ENCODE assay signal across 6 cellular contexts in genomic region chr5:181203842-181204560, GRCh38. TPM values are rescaled to one million over a fixed set of nuclear protein-coding genes. Genes with fewer than 3 reads are reported as not detected.
DNase-seq lines count a peak whose midpoint lies in the region; ATAC-seq and TF ChIP-seq lines count a peak whose summit lies in the region.

No MANE protein-coding gene starts in this region.

- H3K79me2 ChIP-seq in HCT116 (ENCODE audit: insufficient read depth, low read length) (no peaks in the 10 kb centered on the region; the same call in 1 of the 2 replicates), parathyroid adenoma (no peaks in the 10 kb centered on the region)

- H3K36me3 ChIP-seq in HCT116 (ENCODE audit: control insufficient read depth in 1 of 2, insufficient read depth in 2 of 2, low read length in 2 of 2): no peaks in the 10 kb centered on the region
- H3K36me3 ChIP-seq in parathyroid adenoma (ENCODE audit: control insufficient read depth, insufficient read depth, low read length): no peaks in the 10 kb centered on the region

- RAD21 ChIA-PET in HCT116 (lab: Charles Lee; ENCODE audit: low non-redundant PET in 1 of 2, low total read pairs in 2 of 2, uncharacterized antibody in 2 of 2, unreplicated experiment in 2 of 2): no interaction called here

- POLR2A ChIA-PET in HCT116 (lab: Charles Lee): interaction anchor here (0.8 to 4.3 kb wide), 6 partner anchors 12 to 34 kb away, joined by 3 to 41 read pairs (median 8); partner anchors contain the start of gene TRIM41

- H3K9ac ChIP-seq in HCT116 (ENCODE audit: low read length) (peak overlapping the region; percentile 78), parathyroid adenoma (no peak overlapping the region)

- TF ChIP-seq CTCF in HCT116 (IDR thresholded peaks at IDR 0.05 in 2 of 3, conservative IDR thresholded peaks at IDR 0.05 in 1 of 3; ENCODE audit: borderline replicate concordance in 1 of 3, insufficient read depth in 1 of 3, low read depth in 2 of 3, low read length in 2 of 3): no peak
- no peak for TF ChIP-seq CTCF in choroid plexus epithelial cell (conservative IDR thresholded peaks at IDR 0.05; ENCODE audit: low read depth, low read length)
- no peak for TF ChIP-seq CTCF in parathyroid adenoma (IDR thresholded peaks at IDR 0.05)

- CTCF ChIA-PET in HCT116 (lab: Charles Lee): interaction anchor here (1.4 kb wide), 1 partner anchor 12 kb away, joined by 4 read pairs; no protein-coding TSS in a partner anchor

- no peaks in the 10 kb centered on the region for H3K9me3 ChIP-seq in HCT116 (ENCODE audit: control insufficient read depth in 1 of 2, insufficient read depth in 1 of 2, low read depth in 1 of 2, low read length in 2 of 2)
- no peaks in the 10 kb centered on the region for H3K9me3 ChIP-seq in parathyroid adenoma (ENCODE audit: control insufficient read depth, low read length)

- H3K9me2 ChIP-seq in HCT116 (ENCODE audit: insufficient read depth): no peaks in the 10 kb centered on the region

- peak; percentile 19 for TF ChIP-seq POLR2A in HCT116 (IDR thresholded peaks at IDR 0.05; ENCODE audit: borderline replicate concordance, extremely low read depth, insufficient read depth, insufficient read length)

- H3K27me3 ChIP-seq in HCT116 (ENCODE audit: insufficient read depth, low read length): no peaks in the 10 kb centered on the region
- H3K27me3 ChIP-seq in parathyroid adenoma (ENCODE audit: control insufficient read depth, insufficient read depth, low read length): no peaks in the 10 kb centered on the region

- no peaks in the 10 kb centered on the region for H4K20me1 ChIP-seq in HCT116 (ENCODE audit: insufficient read depth)

- ATAC-seq in HCT116 (peak; percentile 28), GM18498 (IDR thresholded peaks at IDR 0.05; ENCODE audit: unreplicated experiment) (no peak)

- intact Hi-C loops in HCT116 (cut with micrococcal nuclease): no loop called here

- H3K27ac ChIP-seq in HCT116 (ENCODE audit: low read depth, low read length): peak overlapping the region; percentile 93
- peak overlapping the region; percentile 79 for H3K27ac ChIP-seq in parathyroid adenoma

- no TSS peak for BruUV-seq in HCT116 (replicated peaks; lab: Mats Ljungman, UMichigan)

- H2AFZ ChIP-seq in HCT116 (ENCODE audit: low read depth, low read length, poor library complexity, severe bottlenecking) (no peak overlapping the region), parathyroid adenoma (peak overlapping the region; percentile 90)

- peaks cover 12 to 40% of the 10 kb centered on the region in 2 experiments for H3K4me1 ChIP-seq in HCT116 (ENCODE audit: control insufficient read depth in 1 of 2, insufficient read depth in 2 of 2, low read length in 2 of 2)
- H3K4me1 ChIP-seq in parathyroid adenoma: peaks cover 19% of the 10 kb centered on the region

- H3K4me3 ChIP-seq in HCT116 (replicated peaks in 1 of 2; ENCODE audit: low read depth in 1 of 2, low read length in 2 of 2) (peak overlapping the region; percentile 70 to 73), choroid plexus epithelial cell (ENCODE audit: low read depth, low read length) (peak overlapping the region; percentile 23), parathyroid adenoma (ENCODE audit: low read depth, low read length) (peak overlapping the region; percentile 43)

- H3K4me2 ChIP-seq in HCT116 (ENCODE audit: low read length) (peak overlapping the region; percentile 94), parathyroid adenoma (ENCODE audit: low read length) (peak overlapping the region; percentile 73)

- no peak for TF ChIP-seq RAD21 in HCT116 (IDR thresholded peaks at IDR 0.05; ENCODE audit: low read depth)

- DNase-seq in HCT116 (ENCODE audit: low read depth, low spot score) (no peak), choroid plexus epithelial cell (ENCODE audit: low read depth) (no peak), amniotic stem cell (lab: John Stamatoyannopoulos, UW) (no peak)
- no peak for DNase-seq in activated effector memory CD4-positive, alpha-beta T cell treated with anti-CD3 and anti-CD28 coated beads, Interleukin-2, amount 50 U/mL, for 16 hours

TF ChIP-seq in HCT116, 20 proteins besides CTCF, POLR2A, EP300 and RAD21:
- TF ChIP-seq TCF7L2 (IDR thresholded peaks at IDR 0.05; ENCODE audit: borderline replicate concordance, extremely low read depth, insufficient read depth, insufficient read length) (no peak), EGR1 (IDR thresholded peaks at IDR 0.05; ENCODE audit: low read depth) (no peak), POLR2AphosphoS5 (IDR thresholded peaks at IDR 0.05; ENCODE audit: low read depth, low read length) (no peak), CEBPB (IDR thresholded peaks at IDR 0.05; ENCODE audit: low read depth) (no peak), ZNF274 (IDR thresholded peaks at IDR 0.05; ENCODE audit: low read depth, low read length) (no peak), FOSL1 (IDR thresholded peaks at IDR 0.05; ENCODE audit: low read depth) (no peak), EZH2 (IDR thresholded peaks at IDR 0.05) (no peak), YY1 (IDR thresholded peaks at IDR 0.05; ENCODE audit: extremely low read depth, insufficient replicate concordance, low read depth, low read length) (no peak), JUND (IDR thresholded peaks at IDR 0.05) (no peak)
- TF ChIP-seq, protein P1, sequence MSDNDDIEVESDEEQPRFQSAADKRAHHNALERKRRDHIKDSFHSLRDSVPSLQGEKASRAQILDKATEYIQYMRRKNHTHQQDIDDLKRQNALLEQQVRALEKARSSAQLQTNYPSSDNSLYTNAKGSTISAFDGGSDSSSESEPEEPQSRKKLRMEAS (IDR thresholded peaks at IDR 0.05): no peak

RNA-seq across cellular contexts. Expression of gene TRIM7, which starts 1.0 kb away (rescaled TPM):
- 30.2 TPM for total RNA-seq in HCT116 (2021; ENCODE audit: unreplicated experiment)
- 21.9 and 25.3 TPM in 2 replicates for polyA plus RNA-seq in HCT116 (2012)

RNA-seq across cellular contexts. Expression of gene TRIM41, which starts 19.1 kb away (rescaled TPM):
- total RNA-seq in HCT116 (2021; ENCODE audit: unreplicated experiment): 51.8 TPM
- polyA plus RNA-seq in HCT116 (2012): 34.1 and 37.8 TPM in 2 replicates

RNA-seq across cellular contexts. Expression of gene RACK1, which starts 39.7 kb away (rescaled TPM):
- total RNA-seq in HCT116 (2021; ENCODE audit: unreplicated experiment): 2,432 TPM
- polyA plus RNA-seq in HCT116 (2012): 5,228 and 5,585 TPM in 2 replicates

RNA-seq across cellular contexts. Expression of gene OR2V2, which starts 56.6 kb away (rescaled TPM):
- total RNA-seq in HCT116 (2021; ENCODE audit: unreplicated experiment): not detected
- 0.02 TPM in 1 of 2 replicates, not detected in the other for polyA plus RNA-seq in HCT116 (2012)

RNA-seq across cellular contexts. Expression of gene TRIM52, which starts 56.9 kb away (rescaled TPM):
- 7.6 TPM for total RNA-seq in HCT116 (2021; ENCODE audit: unreplicated experiment)
- polyA plus RNA-seq in HCT116 (2012): 5.7 and 6.3 TPM in 2 replicates
